In genomic region chr12:59173696-59174095, GRCh38 we compare ENCODE assay signal across 1 cellular context.
TF ChIP-seq lines count a peak whose summit lies in the region.

No MANE protein-coding gene starts in this region.

TF ChIP-seq in IMR-90, 13 proteins besides CTCF, POLR2A, EP300 and RAD21:
- TF ChIP-seq BHLHE40 (IDR thresholded peaks at IDR 0.05; ENCODE audit: low read depth, low read length), result no peak
- no peak for TF ChIP-seq CHD1 (IDR thresholded peaks at IDR 0.05; ENCODE audit: low read depth, low read length)
- no peak for TF ChIP-seq RCOR1 (IDR thresholded peaks at IDR 0.05; ENCODE audit: insufficient replicate concordance, low read length)
- no peak for TF ChIP-seq MAFK (IDR thresholded peaks at IDR 0.05; ENCODE audit: low read depth, low read length)
- TF ChIP-seq, protein P1, sequence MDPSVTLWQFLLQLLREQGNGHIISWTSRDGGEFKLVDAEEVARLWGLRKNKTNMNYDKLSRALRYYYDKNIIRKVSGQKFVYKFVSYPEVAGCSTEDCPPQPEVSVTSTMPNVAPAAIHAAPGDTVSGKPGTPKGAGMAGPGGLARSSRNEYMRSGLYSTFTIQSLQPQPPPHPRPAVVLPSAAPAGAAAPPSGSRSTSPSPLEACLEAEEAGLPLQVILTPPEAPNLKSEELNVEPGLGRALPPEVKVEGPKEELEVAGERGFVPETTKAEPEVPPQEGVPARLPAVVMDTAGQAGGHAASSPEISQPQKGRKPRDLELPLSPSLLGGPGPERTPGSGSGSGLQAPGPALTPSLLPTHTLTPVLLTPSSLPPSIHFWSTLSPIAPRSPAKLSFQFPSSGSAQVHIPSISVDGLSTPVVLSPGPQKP (IDR thresholded peaks at IDR 0.05; ENCODE audit: borderline replicate concordance, low read depth, low read length), result no peak
- TF ChIP-seq, protein P2, sequence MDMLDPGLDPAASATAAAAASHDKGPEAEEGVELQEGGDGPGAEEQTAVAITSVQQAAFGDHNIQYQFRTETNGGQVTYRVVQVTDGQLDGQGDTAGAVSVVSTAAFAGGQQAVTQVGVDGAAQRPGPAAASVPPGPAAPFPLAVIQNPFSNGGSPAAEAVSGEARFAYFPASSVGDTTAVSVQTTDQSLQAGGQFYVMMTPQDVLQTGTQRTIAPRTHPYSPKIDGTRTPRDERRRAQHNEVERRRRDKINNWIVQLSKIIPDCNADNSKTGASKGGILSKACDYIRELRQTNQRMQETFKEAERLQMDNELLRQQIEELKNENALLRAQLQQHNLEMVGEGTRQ (IDR thresholded peaks at IDR 0.05; ENCODE audit: low read depth, low read length), result no peak
- no peak for TF ChIP-seq MAZ (IDR thresholded peaks at IDR 0.05; ENCODE audit: borderline replicate concordance, low read depth, low read length)
- no peak for TF ChIP-seq RFX5 (IDR thresholded peaks at IDR 0.05; ENCODE audit: low read depth, low read length)
- TF ChIP-seq MXI1 (IDR thresholded peaks at IDR 0.05; ENCODE audit: borderline replicate concordance, low read depth, low read length), result no peak
- no peak for TF ChIP-seq NFE2L2 (IDR thresholded peaks at IDR 0.05; ENCODE audit: low read depth, low read length)
- no peak for TF ChIP-seq SMC3 (IDR thresholded peaks at IDR 0.05; ENCODE audit: low read depth, low read length)
- no peak for TF ChIP-seq CEBPB (IDR thresholded peaks at IDR 0.05; ENCODE audit: low read depth, low read length)
- TF ChIP-seq FOS (IDR thresholded peaks at IDR 0.05; ENCODE audit: low read depth, low read length), result no peak
TF ChIP-seq in IMR-90: peak in this region for 0.
